In genomic region chr3:167941234-167941995, GRCh38 we compare ENCODE assay signal across 9 cellular contexts.
DNase-seq lines count a peak whose midpoint lies in the region; ATAC-seq, FAIRE-seq and TF ChIP-seq lines count a peak whose summit lies in the region.
"Had no signal": no experiment of that assay in that cellular context is flagged by ENCODE, and none has a peak within 500 bp of the region (broad histone marks: within the 10 kb centered on the region; RNA-seq: fewer than 3 reads in every experiment).

No MANE protein-coding gene starts in this region.

- no peak overlapping the region for H3K27ac ChIP-seq in endothelial cell of umbilical vein (ENCODE audit: insufficient read depth, low read depth, low read length)

- H3K4me1 ChIP-seq in endothelial cell of umbilical vein (ENCODE audit: control insufficient read depth, extremely low read depth, insufficient read depth, low read length) = no peaks in the 10 kb centered on the region

- POLR2A ChIA-PET in endothelial cell of umbilical vein (lab: Charles Lee) = interaction anchor here (0.5 kb wide), 1 partner anchor 14 kb away, joined by 4 read pairs; no protein-coding TSS in a partner anchor

- no peaks in the 10 kb centered on the region for H3K9me3 ChIP-seq in endothelial cell of umbilical vein (replicated peaks; ENCODE audit: control insufficient read depth, insufficient read depth, low read length)

- no peak for FAIRE-seq in endothelial cell of umbilical vein (lab: Jason Lieb, UNC)

- no peak overlapping the region for H2AFZ ChIP-seq in endothelial cell of umbilical vein (ENCODE audit: low read depth, low read length)

- TF ChIP-seq CTCF in endothelial cell of umbilical vein (IDR thresholded peaks at IDR 0.05; ENCODE audit: extremely low read depth in 1 of 2, insufficient read depth in 1 of 2, low read depth in 1 of 2, low read length in 2 of 2) = no peak

- CTCF ChIA-PET in endothelial cell of umbilical vein (lab: Charles Lee) = interaction anchor here (1.2 kb wide), 1 partner anchor 100 kb away, joined by 4 read pairs; no protein-coding TSS in a partner anchor

- intact Hi-C loops in endothelial cell of umbilical vein (cut with micrococcal nuclease) = no loop called here

- H3K4me2 ChIP-seq in endothelial cell of umbilical vein (ENCODE audit: insufficient read depth, low read length) = no peak overlapping the region

- H3K27me3 ChIP-seq in endothelial cell of umbilical vein (ENCODE audit: control insufficient read depth in 2 of 2, insufficient read depth in 2 of 2, low read length in 2 of 2) = peaks cover 0 to 9% of the 10 kb centered on the region in 2 experiments

- no TSS peak for BruUV-seq in endothelial cell of umbilical vein (replicated peaks; lab: Mats Ljungman, UMichigan)

- H3K36me3 ChIP-seq in endothelial cell of umbilical vein (ENCODE audit: control insufficient read depth in 2 of 2, extremely low read depth in 1 of 2, insufficient read depth in 2 of 2, low read length in 2 of 2) = no peaks in the 10 kb centered on the region

- DNase-seq in Daoy (ENCODE audit: low read depth) (peak; percentile 88), NCI-H69 (lab: John Stamatoyannopoulos, UW) (peak; percentile 51), endothelial cell of umbilical vein (ENCODE audit: low read depth, low spot score) (peak; percentile 36), non-pigmented ciliary epithelial cell (ENCODE audit: low read depth) (peak; percentile 53), NCI-H2196 (lab: John Stamatoyannopoulos, UW; ENCODE audit: unreplicated experiment) (no peak), NCI-H1694 (lab: John Stamatoyannopoulos, UW) (no peak)
- DNase-seq: activated CD4-positive, alpha-beta T cell treated with anti-CD3 and anti-CD28 coated beads for 1 hour had no signal

- ATAC-seq in GM21723 (IDR thresholded peaks at IDR 0.05; ENCODE audit: unreplicated experiment) (no peak), GM18868 (IDR thresholded peaks at IDR 0.05; ENCODE audit: unreplicated experiment) (no peak)

- H3K79me2 ChIP-seq in endothelial cell of umbilical vein (ENCODE audit: control insufficient read depth, insufficient read depth, low read length) = no peaks in the 10 kb centered on the region

- H3K4me3 ChIP-seq in endothelial cell of umbilical vein (replicated peaks in 1 of 3; ENCODE audit: insufficient read depth in 1 of 3, low read depth in 1 of 3, low read length in 3 of 3) = no peak overlapping the region

- dilution Hi-C loops in endothelial cell of umbilical vein (cut with MboI; ENCODE audit: extremely low pct_ligation_motif_present, low sequenced_read_pairs) = no loop called here

- no peak for TF ChIP-seq POLR2A in endothelial cell of umbilical vein (IDR thresholded peaks at IDR 0.05; ENCODE audit: low read depth, low read length)

- no peaks in the 10 kb centered on the region for H4K20me1 ChIP-seq in endothelial cell of umbilical vein (replicated peaks; ENCODE audit: control insufficient read depth, extremely low read depth, insufficient read depth, low read length)

- H3K9ac ChIP-seq in endothelial cell of umbilical vein (replicated peaks; ENCODE audit: extremely low read depth, insufficient read depth, low read length) = no peak overlapping the region

- H3K9me1 ChIP-seq in endothelial cell of umbilical vein (replicated peaks; ENCODE audit: control insufficient read depth, extremely low read depth, insufficient read depth, low read length) = no peaks in the 10 kb centered on the region

TF ChIP-seq in endothelial cell of umbilical vein, 7 proteins besides CTCF, POLR2A, EP300 and RAD21:
- TF ChIP-seq GATA2 (IDR thresholded peaks at IDR 0.05; ENCODE audit: insufficient read depth, insufficient read length, low read depth, low read length) (peak; percentile 65), EZH2 (IDR thresholded peaks at IDR 0.05; ENCODE audit: borderline replicate concordance, low read depth, low read length, severe bottlenecking) (no peak), MYC (IDR thresholded peaks at IDR 0.05; ENCODE audit: low read depth, low read length) (no peak), JUN (IDR thresholded peaks at IDR 0.05; ENCODE audit: borderline replicate concordance, insufficient read depth, insufficient read length, low read depth) (no peak), MAX (IDR thresholded peaks at IDR 0.05; ENCODE audit: insufficient read depth, insufficient read length) (no peak), POLR2AphosphoS5 (IDR thresholded peaks at IDR 0.05; ENCODE audit: insufficient read depth, low read depth, low read length) (peak; percentile 38), FOS (IDR thresholded peaks at IDR 0.05; ENCODE audit: borderline replicate concordance, insufficient read depth, low read length) (peak; percentile 38)

Comparison
In these comparisons a context has a peak if more than half of its experiments do, and no peak if none do; other contexts are left out.
1. DNase-seq: peak in Daoy (single experiment), NCI-H69 (single experiment), endothelial cell of umbilical vein (single experiment) and non-pigmented ciliary epithelial cell (single experiment); none in NCI-H2196 (single experiment) and NCI-H1694 (single experiment).